In the genomic region with DNA sequence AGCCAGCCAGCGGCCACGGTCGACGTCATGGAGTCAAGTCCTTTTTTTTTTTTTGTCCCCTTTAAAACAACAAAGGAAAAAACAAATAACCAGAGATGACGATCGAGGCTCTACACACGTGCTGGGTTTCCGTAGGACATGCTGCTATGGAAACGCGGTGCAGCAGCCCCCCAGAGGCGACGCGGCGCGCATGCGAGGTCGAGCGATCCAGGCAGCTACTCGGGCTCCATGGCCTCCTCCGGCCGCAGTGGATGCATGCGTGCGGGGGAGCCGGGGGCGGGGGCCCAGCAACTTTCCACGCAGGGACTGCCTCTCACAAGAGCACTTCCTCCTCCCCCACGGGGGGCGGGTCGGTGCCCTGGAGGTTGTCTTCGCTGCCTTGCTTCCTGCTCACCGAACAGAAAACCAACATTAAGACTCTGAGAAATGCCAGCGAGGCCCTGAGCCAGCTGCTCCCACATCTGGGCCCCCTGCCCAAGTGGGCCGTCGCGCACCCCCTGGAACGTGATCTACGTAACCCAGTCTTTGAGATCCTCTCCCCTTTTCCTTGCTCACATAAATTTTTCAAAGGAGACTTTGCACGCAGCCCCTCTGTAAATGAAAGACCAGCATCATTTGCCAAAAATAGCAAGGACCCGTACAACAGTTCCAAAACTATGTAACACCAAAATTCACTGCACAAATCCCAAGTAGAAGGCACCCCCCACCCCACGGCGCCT, we compare ENCODE assay signal across 1 cellular context.
TF ChIP-seq lines count a peak whose summit lies in the region.

No MANE protein-coding gene starts in this region.

TF ChIP-seq in GM12878, 131 proteins besides CTCF, POLR2A, EP300 and RAD21:
- TF ChIP-seq SREBF2 (IDR thresholded peaks at IDR 0.05; ENCODE audit: low read length) (no peak), EGR1 (IDR thresholded peaks at IDR 0.05; ENCODE audit: borderline replicate concordance in 1 of 2, low read depth in 2 of 2, low read length in 2 of 2) (peak in 1 of 2 experiments; percentile 46; a peak in 1 of 3 replicates), CREM (IDR thresholded peaks at IDR 0.05; ENCODE audit: low read depth) (no peak), NFIC (IDR thresholded peaks at IDR 0.05; ENCODE audit: low read depth, low read length) (no peak), TAF1 (IDR thresholded peaks at IDR 0.05; ENCODE audit: borderline replicate concordance, low read depth, low read length) (0 out of 2 replicates have a peak, but pooled peaks have one; percentile 19), PML (IDR thresholded peaks at IDR 0.05; ENCODE audit: low read length) (no peak)
